Comparison of ENCODE assay signal across 8 cellular contexts in the genomic region with DNA sequence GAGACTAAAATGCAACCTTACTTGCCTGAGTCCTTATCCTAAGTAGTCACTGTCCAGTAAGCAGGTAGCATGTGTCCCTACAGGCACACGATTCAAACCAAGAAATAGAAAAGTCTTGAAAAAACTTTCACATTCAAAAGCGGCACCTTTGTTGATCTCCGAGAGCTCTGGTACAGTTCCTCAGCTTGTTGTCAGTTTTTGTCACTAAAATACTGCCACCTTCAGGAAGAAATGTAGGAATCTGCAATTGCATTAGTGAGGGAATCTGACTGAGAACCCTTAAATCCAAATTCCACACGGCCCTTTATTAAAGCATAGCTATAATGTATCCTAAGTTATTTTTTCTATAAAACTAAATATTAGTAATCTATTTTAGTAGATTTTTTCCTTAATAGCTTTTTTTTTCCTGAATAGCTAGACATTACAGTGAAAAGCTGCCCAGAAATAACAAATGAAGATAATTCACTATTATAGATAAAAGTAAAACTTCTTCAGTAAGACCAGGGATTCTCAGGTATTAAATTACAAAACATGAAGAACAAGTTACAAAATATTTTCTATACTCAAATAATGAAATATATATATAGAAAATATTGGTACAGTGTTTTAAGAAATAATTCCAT. TPM values are rescaled to one million over a fixed set of nuclear protein-coding genes. Genes with fewer than 3 reads are reported as not detected.
DNase-seq lines count a peak whose midpoint lies in the region; ATAC-seq lines count a peak whose summit lies in the region.

No MANE protein-coding gene starts in this region.

- H3K4me3 ChIP-seq in ACC112 (ENCODE audit: low read depth, low read length) (peak overlapping the region; percentile 78), HAP-1 (no peak overlapping the region), SK-N-MC (peak overlapping the region; percentile 72)

- H2AFZ ChIP-seq in ACC112 (ENCODE audit: low read length, unreplicated experiment), result peak overlapping the region; percentile 78

- peak overlapping the region; percentile 55 for H3K9ac ChIP-seq in SK-N-MC (ENCODE audit: insufficient read length)

- no peaks in the 10 kb centered on the region for H3K4me1 ChIP-seq in ACC112 (ENCODE audit: control insufficient read depth, insufficient read depth, low read length, unreplicated experiment)
- no peaks in the 10 kb centered on the region for H3K4me1 ChIP-seq in HAP-1

- peak; percentile 71 to 74 for ATAC-seq in naive B cell (ENCODE audit: low read depth in 2 of 2)

- no peak overlapping the region for H3K27ac Mint-ChIP-seq in naive B cell

- H3K4me3 Mint-ChIP-seq in naive B cell, result peak overlapping the region in 4 of 8 donors; percentile 2 to 69 (median 40)

- peak; percentile 62 for DNase-seq in GM03348 (ENCODE audit: low spot score)
- peak; percentile 27 to 79 for DNase-seq in HAP-1 (ENCODE audit: low spot score in 2 of 2)
- peak; percentile 72 for DNase-seq in LoVo (ENCODE audit: low spot score)
- DNase-seq in SK-N-MC (ENCODE audit: low read depth, low spot score), result peak; percentile 61
- DNase-seq in epidermal melanocyte (ENCODE audit: insufficient read length, low spot score), result peak; percentile 33
- peak; percentile 38 for DNase-seq in naive B cell
- DNase-seq in GOT3 (lab: John Stamatoyannopoulos, UW), result no peak

- H3K9me3 ChIP-seq in HAP-1 (no peaks in the 10 kb centered on the region), SK-N-MC (ENCODE audit: low read depth, low read length) (no peaks in the 10 kb centered on the region)

- in situ Hi-C loops in HAP-1 (cut with MboI; ENCODE audit: low sequenced_read_pairs), result no loop called here

- H3K79me2 ChIP-seq in ACC112 (ENCODE audit: control insufficient read depth, insufficient read depth, low read length, unreplicated experiment), result no peaks in the 10 kb centered on the region

- H3K36me3 ChIP-seq in ACC112 (ENCODE audit: insufficient read depth, low read length), result no peaks in the 10 kb centered on the region
- H3K36me3 ChIP-seq in HAP-1 (replicated peaks), result no peaks in the 10 kb centered on the region
- no peaks in the 10 kb centered on the region for H3K36me3 ChIP-seq in SK-N-MC (ENCODE audit: insufficient read depth, low read length)

- H3K36me3 Mint-ChIP-seq in naive B cell, result no peaks in the 10 kb centered on the region

- peaks cover 9 to 18% (median 16%) of the 10 kb centered on the region in 3 donors for H3K4me1 Mint-ChIP-seq in naive B cell

- no peaks in the 10 kb centered on the region for H3K9me3 Mint-ChIP-seq in naive B cell

- H3K27me3 ChIP-seq in ACC112 (ENCODE audit: insufficient read depth, low read length), result no peaks in the 10 kb centered on the region
- H3K27me3 ChIP-seq in HAP-1 (ENCODE audit: low read depth), result no peaks in the 10 kb centered on the region

- H3K27ac ChIP-seq in ACC112 (ENCODE audit: low read depth, low read length) (no peak overlapping the region), SK-N-MC (no peak overlapping the region)

- peaks cover 0 to 11% (median 6%) of the 10 kb centered on the region in 3 donors for H3K27me3 Mint-ChIP-seq in naive B cell

RNA-seq across cellular contexts. Expression of gene CCDC54, which starts 44.0 kb away (rescaled TPM):
- polyA plus RNA-seq in naive B cell (ENCODE audit: low read depth in 6 of 6), result under 1 TPM in 1 of 6 donors, not detected in 5; 0.29 TPM
